17 cellular contexts compared by ENCODE assay signal in the genomic region with DNA sequence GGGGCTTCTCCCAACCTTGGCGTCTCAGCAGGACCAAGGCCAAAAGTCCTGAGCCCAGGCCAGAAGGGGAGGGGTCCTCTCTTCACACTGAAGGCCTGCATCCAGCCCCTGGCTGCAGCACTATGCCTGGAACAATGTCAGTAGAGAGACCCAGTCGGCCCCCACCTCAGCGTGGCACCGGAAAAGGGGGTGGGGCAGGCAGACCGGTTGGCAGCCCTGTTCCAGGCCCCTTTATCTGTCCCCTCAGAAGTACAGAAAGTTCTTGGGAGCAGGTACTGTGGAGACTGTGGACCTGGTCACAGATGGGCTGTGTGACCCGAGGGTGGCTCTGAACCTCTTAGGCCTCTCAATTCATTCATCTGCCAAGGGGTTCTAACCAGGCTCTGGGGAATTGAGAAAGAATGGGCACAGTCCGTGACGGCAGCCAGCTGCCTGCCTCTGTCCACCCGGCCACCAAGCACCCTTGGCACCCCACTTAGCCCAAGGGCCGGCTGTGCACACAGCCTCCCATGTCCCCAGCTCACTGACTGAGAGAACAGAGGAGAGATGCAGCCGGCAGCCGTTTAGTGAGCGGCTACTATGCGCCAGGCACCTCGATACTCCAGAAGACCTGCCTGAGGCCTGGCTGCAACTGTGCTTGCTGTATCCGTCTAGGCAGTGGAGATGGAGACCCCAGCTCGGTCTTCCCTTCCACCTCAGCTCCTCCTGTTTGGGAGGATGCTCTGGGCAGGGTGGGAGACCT. TPM values are rescaled to one million over a fixed set of nuclear protein-coding genes. Genes with fewer than 3 reads are reported as not detected.
DNase-seq lines count a peak whose midpoint lies in the region; ATAC-seq and TF ChIP-seq lines count a peak whose summit lies in the region.
"Had no signal": no experiment of that assay in that cellular context is flagged by ENCODE, and none has a peak within 500 bp of the region (broad histone marks: within the 10 kb centered on the region; RNA-seq: fewer than 3 reads in every experiment).

No MANE protein-coding gene starts in this region.

- intact Hi-C loops in lower lobe of right lung (cut with DNase I) = no loop called here
- intact Hi-C loops in upper lobe of right lung (cut with DNase I) = no loop called here

- no peak overlapping the region for H3K4me3 ChIP-seq in lower lobe of right lung
- H3K4me3 ChIP-seq in upper lobe of right lung = no peak overlapping the region
- no peak overlapping the region for H3K4me3 ChIP-seq in tibial nerve
- H3K4me3 ChIP-seq: ascending aorta had no signal

- TF ChIP-seq POLR2A in tibial nerve (IDR thresholded peaks at IDR 0.05) = no peak

- H3K27ac ChIP-seq in lower lobe of right lung (no peak overlapping the region), upper lobe of right lung (no peak overlapping the region), tibial nerve (no peak overlapping the region)
- H3K27ac ChIP-seq: ascending aorta, neutrophil had no signal

- H3K36me3 ChIP-seq in lower lobe of right lung = no peaks in the 10 kb centered on the region
- H3K36me3 ChIP-seq in upper lobe of right lung = no peaks in the 10 kb centered on the region
- H3K36me3 ChIP-seq in tibial nerve = no peaks in the 10 kb centered on the region

- H3K27me3 ChIP-seq in lower lobe of right lung (ENCODE audit: low read depth) (peaks cover 12% of the 10 kb centered on the region), upper lobe of right lung (no peaks in the 10 kb centered on the region), tibial nerve (peaks cover 0 to 37% of the 10 kb centered on the region in 2 donors)
- H3K27me3 ChIP-seq: ascending aorta, neutrophil had no signal

- TF ChIP-seq EP300 in tibial nerve (IDR thresholded peaks at IDR 0.05) = no peak

- H3K36me3 Mint-ChIP-seq in activated CD8-positive, alpha-beta memory T cell treated with anti-CD3 and anti-CD28 coated beads, Interleukin-2, amount 10 ng/mL, durations not matched to agents 7 days and 5 days = peaks cover 73% of the 10 kb centered on the region
- H3K36me3 Mint-ChIP-seq: IgD-negative memory B cell had no signal

- no peaks in the 10 kb centered on the region for H3K9me3 Mint-ChIP-seq in activated CD8-positive, alpha-beta memory T cell treated with anti-CD3 and anti-CD28 coated beads, Interleukin-2, amount 10 ng/mL, durations not matched to agents 7 days and 5 days (ENCODE audit: low read depth)
- H3K9me3 Mint-ChIP-seq: IgD-negative memory B cell had no signal

- ATAC-seq in activated CD8-positive, alpha-beta memory T cell treated with anti-CD3 and anti-CD28 coated beads, Interleukin-2, amount 10 ng/mL, durations not matched to agents 7 days and 5 days = no peak
- ATAC-seq in lower lobe of right lung = no peak
- no peak for ATAC-seq in upper lobe of right lung
- ATAC-seq in HG03439 (IDR thresholded peaks at IDR 0.05; ENCODE audit: unreplicated experiment) = no peak
- no peak for ATAC-seq in GM21529 (IDR thresholded peaks at IDR 0.05; ENCODE audit: unreplicated experiment)

- H3K27me3 Mint-ChIP-seq in activated CD8-positive, alpha-beta memory T cell treated with anti-CD3 and anti-CD28 coated beads, Interleukin-2, amount 10 ng/mL, durations not matched to agents 7 days and 5 days = no peaks in the 10 kb centered on the region
- H3K27me3 Mint-ChIP-seq: IgD-negative memory B cell had no signal

- 77 to 82% methylated on average over 13 to 17 of the region's 17 CpGs for WGBS in tibial nerve, 2 donors

- CTCF ChIA-PET in activated CD8-positive, alpha-beta memory T cell treated with anti-CD3 and anti-CD28 coated beads, Interleukin-2, amount 10 ng/mL, durations not matched to agents 7 days and 5 days (lab: Charles Lee) = interaction anchor here (1.9 kb wide), 1 partner anchor 193 kb away, joined by 4 read pairs; no protein-coding TSS in a partner anchor

- H3K9me3 ChIP-seq in lower lobe of right lung (no peaks in the 10 kb centered on the region), upper lobe of right lung (no peaks in the 10 kb centered on the region), tibial nerve (no peaks in the 10 kb centered on the region)
- H3K9me3 ChIP-seq: ascending aorta, neutrophil had no signal

- DNase-seq in activated naive CD4-positive, alpha-beta T cell treated with Interleukin-2 at 50 U/mL for 16 hours = peak; percentile 1
- DNase-seq in activated naive CD4-positive, alpha-beta T cell (lab: John Stamatoyannopoulos, UW) = no peak
- DNase-seq in activated CD8-positive, alpha-beta memory T cell treated with anti-CD3 and anti-CD28 coated beads, Interleukin-2, amount 10 ng/mL, durations not matched to agents 7 days and 5 days = peak; percentile 38
- peak; percentile 35 for DNase-seq in lower lobe of right lung
- DNase-seq in upper lobe of right lung = peak; percentile 57
- DNase-seq in tibial nerve (ENCODE audit: low spot score in 2 of 2) = no peak
- DNase-seq: GF-D8; HCEC 1CT; MV-4-11; NCI-H2081 treated with DMSO at 0.1 percent for 48 hours; NCI-H82; stimulated activated CD4-positive, alpha-beta T cell treated with anti-CD3 and anti-CD28 coated beads, Interleukin-4, amount 100 ng/mL, for 4 hours had no signal

- H3K27ac Mint-ChIP-seq in activated CD8-positive, alpha-beta memory T cell treated with anti-CD3 and anti-CD28 coated beads, Interleukin-2, amount 10 ng/mL, durations not matched to agents 7 days and 5 days = no peak overlapping the region

- H3K4me3 Mint-ChIP-seq in activated CD8-positive, alpha-beta memory T cell treated with anti-CD3 and anti-CD28 coated beads, Interleukin-2, amount 10 ng/mL, durations not matched to agents 7 days and 5 days = no peak overlapping the region
- H3K4me3 Mint-ChIP-seq: IgD-negative memory B cell had no signal

- H3K4me1 ChIP-seq in lower lobe of right lung = no peaks in the 10 kb centered on the region
- H3K4me1 ChIP-seq in upper lobe of right lung = no peaks in the 10 kb centered on the region
- no peaks in the 10 kb centered on the region for H3K4me1 ChIP-seq in tibial nerve
- H3K4me1 ChIP-seq: ascending aorta had no signal

- H3K4me1 Mint-ChIP-seq in activated CD8-positive, alpha-beta memory T cell treated with anti-CD3 and anti-CD28 coated beads, Interleukin-2, amount 10 ng/mL, durations not matched to agents 7 days and 5 days = peaks cover 35% of the 10 kb centered on the region

- TF ChIP-seq CTCF in lower lobe of right lung (IDR thresholded peaks at IDR 0.05) (no peak), upper lobe of right lung (IDR thresholded peaks at IDR 0.05) (no peak), tibial nerve (IDR thresholded peaks at IDR 0.05) (no peak)

RNA-seq across cellular contexts. Expression of gene RUNX3, which starts 23.9 kb away (rescaled TPM):
- total RNA-seq in activated CD8-positive, alpha-beta memory T cell treated with anti-CD3 and anti-CD28 coated beads, Interleukin-2, amount 10 ng/mL, durations not matched to agents 7 days and 5 days = 100 to 1,000 TPM; 224 to 246 TPM
- total RNA-seq in lower lobe of right lung (13.1 TPM), upper lobe of right lung (13.1 TPM), tibial nerve (1 to 10 TPM in 3 of 4 donors, under 1 TPM in 1; 0.22 to 3.3 (median 1.2) TPM)

Comparison
In these comparisons a context has a peak if more than half of its experiments do, and no peak if none do; other contexts are left out.
1. DNase-seq: peak in activated naive CD4-positive, alpha-beta T cell treated with Interleukin-2 at 50 U/mL for 16 hours (single experiment), activated CD8-positive, alpha-beta memory T cell treated with anti-CD3 and anti-CD28 coated beads, Interleukin-2, amount 10 ng/mL, durations not matched to agents 7 days and 5 days (single experiment), lower lobe of right lung (single experiment) and upper lobe of right lung (single experiment); none in activated naive CD4-positive, alpha-beta T cell (0 of 4) and tibial nerve (0 of 2).
2. RNA of gene RUNX3, which starts 23.9 kb away (total RNA-seq): 224 to 246 TPM in activated CD8-positive, alpha-beta memory T cell treated with anti-CD3 and anti-CD28 coated beads, Interleukin-2, amount 10 ng/mL, durations not matched to agents 7 days and 5 days; 13.1 TPM in lower lobe of right lung (single experiment), 13.1 TPM in upper lobe of right lung (single experiment) and 0.22 to 3.3 TPM in tibial nerve; every median in the first group is over 10 times any median in the second.